In the genomic region with DNA sequence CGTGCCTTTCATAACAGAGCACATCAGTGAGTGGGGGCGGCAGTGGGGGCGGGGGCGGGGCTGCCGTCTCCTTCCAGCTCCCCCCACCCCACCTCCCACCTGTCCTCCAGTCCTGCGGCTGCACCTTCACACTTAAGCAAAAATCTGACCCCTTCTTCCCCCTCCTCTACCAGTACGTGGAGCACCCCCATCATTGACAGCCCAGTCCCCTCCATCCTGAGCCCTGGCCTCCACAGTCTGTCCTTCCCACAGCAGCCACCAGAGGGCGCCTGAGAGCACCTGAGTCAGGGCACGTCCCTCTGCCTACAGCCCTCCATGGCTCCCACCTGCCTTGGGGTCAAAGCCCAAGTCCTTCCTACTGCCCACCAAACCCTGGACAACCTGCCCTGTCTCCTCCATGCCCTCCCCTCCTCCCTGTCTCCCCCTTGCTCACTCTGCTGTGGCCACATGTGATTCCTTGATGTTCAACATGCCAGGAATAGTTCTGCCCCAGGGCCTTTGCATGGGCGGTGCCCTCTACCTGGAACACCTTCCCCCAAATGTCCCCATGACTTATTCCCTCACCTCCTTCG, we compare ENCODE assay signal across 9 cellular contexts. TPM values are rescaled to one million over a fixed set of nuclear protein-coding genes. Genes with fewer than 3 reads are reported as not detected.
DNase-seq lines count a peak whose midpoint lies in the region; ATAC-seq, FAIRE-seq and TF ChIP-seq lines count a peak whose summit lies in the region.
"Had no signal": no experiment of that assay in that cellular context is flagged by ENCODE, and none has a peak within 500 bp of the region (broad histone marks: within the 10 kb centered on the region; RNA-seq: fewer than 3 reads in every experiment).

No MANE protein-coding gene starts in this region.

- H2AFZ ChIP-seq in GM23248, result no peak overlapping the region

- H3K4me3 ChIP-seq in GM23248, result no peak overlapping the region
- no peak overlapping the region for H3K4me3 ChIP-seq in ascending aorta
- H3K4me3 ChIP-seq: HAP-1 had no signal

- H3K4me1 ChIP-seq in GM23248 (ENCODE audit: insufficient read depth) (peaks cover 8% of the 10 kb centered on the region; the same call in 1 of the 2 replicates), ascending aorta (no peaks in the 10 kb centered on the region)
- H3K4me1 ChIP-seq: HAP-1 had no signal

- no peak overlapping the region for H3K9ac ChIP-seq in GM23248

- WGBS in GM23248 (ENCODE audit: low coverage in 1 of 2, low lambda C conversion rate in 2 of 2, missing lambda C conversion rate in 2 of 2), 2 experiments, result 22 to 38% methylated on average over 5 to 11 of the region's 11 CpGs

- H3K9me3 ChIP-seq in GM23248 (ENCODE audit: low read depth) (no peaks in the 10 kb centered on the region), ascending aorta (no peaks in the 10 kb centered on the region)
- H3K9me3 ChIP-seq: HAP-1 had no signal

- H3F3A ChIP-seq in GM23248 (ENCODE audit: insufficient read depth), result no peaks in the 10 kb centered on the region

- no peak overlapping the region for H3K27ac ChIP-seq in GM23248
- H3K27ac ChIP-seq in ascending aorta, result no peak overlapping the region

- FAIRE-seq in frontal cortex (lab: Jason Lieb, UNC), result no peak

- intact Hi-C loops in ascending aorta (cut with DNase I) (no loop called here), left colon (cut with DNase I, micrococcal nuclease) (no loop called here)

- DNase-seq in ACHN, result peak; percentile 54
- peak; percentile 22 for DNase-seq in GM23248
- DNase-seq in T-helper 22 cell (ENCODE audit: low read depth), result peak; percentile 16
- DNase-seq in ascending aorta (ENCODE audit: low spot score in 2 of 2), result no peak
- DNase-seq in left colon, result peak in 1 of 2 donors; percentile 66
- DNase-seq in stimulated activated CD8-positive, alpha-beta memory T cell treated with anti-CD3 and anti-CD28 coated beads, Interleukin-12 subunit alpha, Interleukin-12 subunit beta, amount 100 ng/mL, for 1 hour (ENCODE audit: low read depth), result peak; percentile 35
- no peak for DNase-seq in frontal cortex (ENCODE audit: low spot score in 2 of 2)

- H3K36me3 ChIP-seq in GM23248 (ENCODE audit: low read depth) (no peaks in the 10 kb centered on the region), ascending aorta (no peaks in the 10 kb centered on the region)
- H3K36me3 ChIP-seq: HAP-1 had no signal

- TF ChIP-seq CTCF in ascending aorta (IDR thresholded peaks at IDR 0.05), result peak; percentile 33 to 45 (median 37)

- no peaks in the 10 kb centered on the region for H4K20me1 ChIP-seq in GM23248 (ENCODE audit: insufficient read depth)

- ATAC-seq in left colon, result peak; percentile 70
- no peak for ATAC-seq in GM21825 (IDR thresholded peaks at IDR 0.05; ENCODE audit: unreplicated experiment)

- peaks cover 5% of the 10 kb centered on the region; the same call in 1 of the 2 replicates for H3K27me3 ChIP-seq in GM23248 (replicated peaks; ENCODE audit: insufficient read depth)
- H3K27me3 ChIP-seq in ascending aorta, result no peaks in the 10 kb centered on the region

- no peaks in the 10 kb centered on the region for H3K79me2 ChIP-seq in GM23248 (ENCODE audit: insufficient read depth)

- H3K9me2 ChIP-seq in GM23248 (ENCODE audit: insufficient read depth), result no peaks in the 10 kb centered on the region

- in situ Hi-C loops in ACHN (cut with HindIII; ENCODE audit: low pct_ligation_motif_present, low pct_unique_long_range_greater_than_20kb, low sequenced_read_pairs), result no loop called here
- in situ Hi-C loops in GM23248 (cut with MboI), result no loop called here

- no peak overlapping the region for H3K4me2 ChIP-seq in GM23248 (ENCODE audit: unreplicated experiment)

RNA-seq across cellular contexts. Expression of a gene that starts 4.0 kb away (rescaled TPM):
- total RNA-seq in GM23248 (2014; rRNA removed; shearing (Covaris generic)), result 0.76 TPM in 1 of 2 replicates, not detected in the other
- 0.56 and 1.1 TPM in 2 replicates for polyA plus RNA-seq in GM23248 (2016; fragmentation: Nextera tagmentation; extraction: Ambion mirVana)
- total RNA-seq in ascending aorta, result not detected
- 1 to 10 TPM in 1 of 2 donors, under 1 TPM in 1; 0.40 to 2.6 TPM for total RNA-seq in left colon
- total RNA-seq in frontal cortex, result not detected

RNA-seq across cellular contexts. Expression of a gene that starts 13.5 kb away (rescaled TPM):
- 17.3 and 20.1 TPM in 2 replicates for total RNA-seq in GM23248 (2014; rRNA removed; shearing (Covaris generic))
- 10.6 and 12.9 TPM in 2 replicates for polyA plus RNA-seq in GM23248 (2016; fragmentation: Nextera tagmentation; extraction: Ambion mirVana)
- total RNA-seq in ascending aorta, result 64.6 TPM
- 10 to 100 TPM; 17.8 to 18.1 TPM for total RNA-seq in left colon
- total RNA-seq in frontal cortex, result 17.9 TPM

RNA-seq across cellular contexts. Expression of a gene that starts 45.7 kb away (rescaled TPM):
- not detected in 2 replicates for total RNA-seq in GM23248 (2014; rRNA removed; shearing (Covaris generic))
- polyA plus RNA-seq in GM23248 (2016; fragmentation: Nextera tagmentation; extraction: Ambion mirVana), result not detected in 2 replicates
- total RNA-seq in ascending aorta, result not detected
- total RNA-seq in left colon, result 10 to 100 TPM; 23.6 to 25.0 TPM
- total RNA-seq in frontal cortex, result 2.0 TPM

RNA-seq across cellular contexts. Expression of a gene that starts 50.9 kb away (rescaled TPM):
- total RNA-seq in GM23248 (2014; rRNA removed; shearing (Covaris generic)), result 0.54 and 3.3 TPM in 2 replicates
- polyA plus RNA-seq in GM23248 (2016; fragmentation: Nextera tagmentation; extraction: Ambion mirVana), result 0.14 and 0.46 TPM in 2 replicates
- total RNA-seq in ascending aorta, result not detected
- 1 to 10 TPM; 1.0 to 1.1 TPM for total RNA-seq in left colon
- 8.2 TPM for total RNA-seq in frontal cortex

RNA-seq across cellular contexts. Expression of a gene that starts 51.0 kb away (rescaled TPM):
- total RNA-seq in GM23248 (2014; rRNA removed; shearing (Covaris generic)), result 12.0 and 14.4 TPM in 2 replicates
- polyA plus RNA-seq in GM23248 (2016; fragmentation: Nextera tagmentation; extraction: Ambion mirVana), result 19.6 and 20.0 TPM in 2 replicates
- total RNA-seq in ascending aorta, result 5.9 TPM
- total RNA-seq in left colon, result 100 to 1,000 TPM in 1 of 2 donors, 10 to 100 TPM in 1; 96.1 to 149 TPM
- 10.2 TPM for total RNA-seq in frontal cortex

Comparison
In these comparisons a context has a peak if more than half of its experiments do, and no peak if none do; other contexts are left out.
1. DNase-seq: peak in ACHN (single experiment), GM23248 (single experiment), T-helper 22 cell (single experiment) and stimulated activated CD8-positive, alpha-beta memory T cell treated with anti-CD3 and anti-CD28 coated beads, Interleukin-12 subunit alpha, Interleukin-12 subunit beta, amount 100 ng/mL, for 1 hour (single experiment); none in ascending aorta (0 of 2) and frontal cortex (0 of 2).